8 cellular contexts compared by ENCODE assay signal in the genomic region with DNA sequence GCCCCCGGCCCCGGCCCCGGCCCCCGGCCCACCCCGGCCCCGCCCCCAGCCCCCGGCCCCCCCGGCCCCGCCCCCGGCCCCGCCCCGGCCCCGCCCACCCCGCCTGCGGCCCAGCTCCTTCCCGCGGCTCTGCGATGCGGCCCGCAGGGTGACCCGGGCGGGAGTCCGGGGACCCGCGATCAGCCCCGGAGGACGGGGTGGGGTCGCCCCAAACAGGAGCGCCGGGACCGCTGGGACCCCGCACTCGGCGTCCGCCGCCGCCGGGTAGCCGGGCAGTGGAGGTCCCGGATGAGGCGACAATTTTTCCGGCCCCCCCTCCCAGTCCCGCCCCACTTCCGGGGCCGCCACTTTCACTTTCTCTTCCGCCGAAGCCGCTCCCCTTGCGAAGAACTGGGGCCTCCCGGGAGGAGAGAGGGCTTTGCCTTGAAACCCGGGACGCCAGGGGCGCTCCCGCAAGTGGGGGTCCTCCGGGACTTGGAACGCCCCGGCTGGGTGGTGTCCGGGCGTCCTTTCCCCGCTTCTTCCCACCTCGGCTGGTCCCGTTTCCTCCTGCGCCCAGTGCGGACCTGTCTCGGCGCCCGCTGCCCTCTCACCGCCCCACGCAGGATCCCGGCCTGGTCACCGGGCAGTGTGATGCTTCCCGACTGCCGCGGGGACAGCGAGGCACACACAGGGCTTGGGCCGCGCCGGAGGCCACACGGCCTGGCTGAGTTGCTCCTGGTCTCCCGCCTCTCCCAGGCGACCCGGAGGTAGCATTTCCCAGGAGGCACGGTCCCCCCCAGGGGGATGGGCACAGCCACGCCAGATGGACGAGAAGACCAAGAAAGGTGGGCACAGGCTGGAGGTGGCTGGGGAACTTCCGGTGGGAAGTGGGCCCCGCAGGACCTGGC. TPM values are rescaled to one million over a fixed set of nuclear protein-coding genes. Genes with fewer than 3 reads are reported as not detected.
DNase-seq lines count a peak whose midpoint lies in the region; ATAC-seq and TF ChIP-seq lines count a peak whose summit lies in the region.

A gene (plus strand): TSS at position 347 of the 890 bp plus-strand sequence. CDS start 459 bp downstream, at position 806.

- peak within 1 kb of the TSS; percentile 92 for H3K4me3 ChIP-seq in coronary artery

- peaks cover 45% of the 10 kb centered on the region for H3K4me1 Mint-ChIP-seq in activated CD4-positive, alpha-beta T cell treated with anti-CD3 and anti-CD28 coated beads, Interleukin-2, amount 10 ng/mL, durations not matched to agents 24 days and 14 days

- intact Hi-C loops in activated CD4-positive, alpha-beta T cell treated with anti-CD3 and anti-CD28 coated beads, Interleukin-2, amount 10 ng/mL, durations not matched to agents 24 days and 14 days (cut with micrococcal nuclease), result loop anchor here (1.0 to 5.0 kb wide), 5 partner anchors 25 to 134 kb away; a partner anchor contains a TSS

- peak within 1 kb of the TSS; percentile 90 to 96 for H3K27ac ChIP-seq in coronary artery

- peaks cover 4% of the 10 kb centered on the region for H3K9me3 Mint-ChIP-seq in activated CD4-positive, alpha-beta T cell treated with anti-CD3 and anti-CD28 coated beads, Interleukin-2, amount 10 ng/mL, durations not matched to agents 24 days and 14 days

- peaks cover 47% of the 10 kb centered on the region for H3K36me3 Mint-ChIP-seq in activated CD4-positive, alpha-beta T cell treated with anti-CD3 and anti-CD28 coated beads, Interleukin-2, amount 10 ng/mL, durations not matched to agents 24 days and 14 days (ENCODE audit: low read depth)

- ATAC-seq in HG03354 (IDR thresholded peaks at IDR 0.05; ENCODE audit: poor library complexity, severe bottlenecking, unreplicated experiment) (peak; percentile 74), left lobe of liver (peak; percentile 80)

- no peak for TF ChIP-seq CTCF in coronary artery (IDR thresholded peaks at IDR 0.05)

- DNase-seq in Ammon's horn (ENCODE audit: low spot score) (peak; percentile 77), NCI-H460 (ENCODE audit: extremely low read depth, low read depth) (peak; percentile 75), coronary artery (ENCODE audit: low spot score) (peak; percentile 91), left lobe of liver (ENCODE audit: low spot score) (peak; percentile 89)
- DNase-seq in activated CD4-positive, alpha-beta T cell treated with anti-CD3 and anti-CD28 coated beads, Interleukin-2, amount 10 ng/mL, durations not matched to agents 24 days and 14 days, result peak; percentile 97
- DNase-seq in stimulated activated CD4-positive, alpha-beta T cell treated with anti-CD3 and anti-CD28 coated beads, Interleukin-2, amount 100 ng/mL, for 24 hours, result peak; percentile 86 to 90

- peak; percentile 85 for TF ChIP-seq POLR2A in GM19099 (IDR thresholded peaks at IDR 0.05; ENCODE audit: extremely low read depth, insufficient read length, low read depth)

- H3K27ac Mint-ChIP-seq in activated CD4-positive, alpha-beta T cell treated with anti-CD3 and anti-CD28 coated beads, Interleukin-2, amount 10 ng/mL, durations not matched to agents 24 days and 14 days, result peak within 1 kb of the TSS; percentile 89

- no peaks in the 10 kb centered on the region for H3K27me3 Mint-ChIP-seq in activated CD4-positive, alpha-beta T cell treated with anti-CD3 and anti-CD28 coated beads, Interleukin-2, amount 10 ng/mL, durations not matched to agents 24 days and 14 days

- peak within 1 kb of the TSS; percentile 99 for H3K4me3 Mint-ChIP-seq in activated CD4-positive, alpha-beta T cell treated with anti-CD3 and anti-CD28 coated beads, Interleukin-2, amount 10 ng/mL, durations not matched to agents 24 days and 14 days

RNA-seq across cellular contexts. Expression of the gene that starts here (rescaled TPM):
- total RNA-seq in NCI-H460 (2014; rRNA removed; shearing (Covaris generic)), result 211 and 227 TPM in 2 replicates
- polyA plus RNA-seq in NCI-H460 (2014; cell fraction: nucleus; rRNA removed), result 224 and 242 TPM in 2 replicates
- 128 and 135 TPM in 2 replicates for total RNA-seq in activated CD4-positive, alpha-beta T cell treated with anti-CD3 and anti-CD28 coated beads, Interleukin-2, amount 10 ng/mL, durations not matched to agents 24 days and 14 days
- 73.9 TPM for total RNA-seq in left lobe of liver

Comparison
In these comparisons a context has a peak if more than half of its experiments do, and no peak if none do; other contexts are left out.
1. Peak in every context shown above with its lines: DNase-seq, ATAC-seq, H3K4me3 ChIP-seq and H3K27ac ChIP-seq.